Comparison of ENCODE assay signal across 1 cellular context in the genomic region with DNA sequence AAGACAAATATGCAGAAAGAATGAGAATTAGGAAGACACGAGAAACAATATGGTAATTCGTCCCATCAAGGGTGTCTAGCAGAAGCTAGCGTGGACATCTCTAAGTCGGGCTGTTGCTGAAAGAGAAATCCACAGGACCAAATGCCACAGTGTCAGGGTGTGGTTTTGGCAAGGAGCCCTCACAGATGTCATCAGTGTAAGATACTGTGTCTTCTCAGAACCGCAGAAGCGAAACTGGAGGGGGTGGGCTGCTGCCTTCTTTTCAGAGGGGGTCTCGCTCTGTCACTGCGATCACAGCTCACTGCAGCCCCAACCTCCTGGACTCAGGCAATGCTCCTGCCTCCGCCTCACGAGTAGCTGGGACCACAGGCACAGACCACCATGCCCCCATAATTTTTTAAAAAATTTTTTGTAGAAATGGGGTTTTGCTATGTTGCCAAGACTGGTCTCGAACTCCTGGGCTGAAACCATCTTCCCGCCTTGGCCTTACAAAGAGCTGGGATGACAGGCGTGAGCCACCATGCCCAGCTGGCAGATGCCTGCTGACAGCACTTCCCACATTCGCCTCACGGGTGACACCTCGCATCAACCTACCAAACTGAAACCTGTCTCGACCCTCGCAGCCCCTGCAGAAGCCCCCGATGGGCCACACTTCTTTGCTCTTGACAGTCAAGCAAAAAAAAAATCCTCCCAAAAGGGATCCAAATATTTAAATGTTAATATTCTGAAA.
TF ChIP-seq lines count a peak whose summit lies in the region.

No MANE protein-coding gene starts in this region.

TF ChIP-seq in GM23338, 12 proteins besides CTCF, POLR2A, EP300 and RAD21 (continued from another document):
- TF ChIP-seq, protein P1, sequence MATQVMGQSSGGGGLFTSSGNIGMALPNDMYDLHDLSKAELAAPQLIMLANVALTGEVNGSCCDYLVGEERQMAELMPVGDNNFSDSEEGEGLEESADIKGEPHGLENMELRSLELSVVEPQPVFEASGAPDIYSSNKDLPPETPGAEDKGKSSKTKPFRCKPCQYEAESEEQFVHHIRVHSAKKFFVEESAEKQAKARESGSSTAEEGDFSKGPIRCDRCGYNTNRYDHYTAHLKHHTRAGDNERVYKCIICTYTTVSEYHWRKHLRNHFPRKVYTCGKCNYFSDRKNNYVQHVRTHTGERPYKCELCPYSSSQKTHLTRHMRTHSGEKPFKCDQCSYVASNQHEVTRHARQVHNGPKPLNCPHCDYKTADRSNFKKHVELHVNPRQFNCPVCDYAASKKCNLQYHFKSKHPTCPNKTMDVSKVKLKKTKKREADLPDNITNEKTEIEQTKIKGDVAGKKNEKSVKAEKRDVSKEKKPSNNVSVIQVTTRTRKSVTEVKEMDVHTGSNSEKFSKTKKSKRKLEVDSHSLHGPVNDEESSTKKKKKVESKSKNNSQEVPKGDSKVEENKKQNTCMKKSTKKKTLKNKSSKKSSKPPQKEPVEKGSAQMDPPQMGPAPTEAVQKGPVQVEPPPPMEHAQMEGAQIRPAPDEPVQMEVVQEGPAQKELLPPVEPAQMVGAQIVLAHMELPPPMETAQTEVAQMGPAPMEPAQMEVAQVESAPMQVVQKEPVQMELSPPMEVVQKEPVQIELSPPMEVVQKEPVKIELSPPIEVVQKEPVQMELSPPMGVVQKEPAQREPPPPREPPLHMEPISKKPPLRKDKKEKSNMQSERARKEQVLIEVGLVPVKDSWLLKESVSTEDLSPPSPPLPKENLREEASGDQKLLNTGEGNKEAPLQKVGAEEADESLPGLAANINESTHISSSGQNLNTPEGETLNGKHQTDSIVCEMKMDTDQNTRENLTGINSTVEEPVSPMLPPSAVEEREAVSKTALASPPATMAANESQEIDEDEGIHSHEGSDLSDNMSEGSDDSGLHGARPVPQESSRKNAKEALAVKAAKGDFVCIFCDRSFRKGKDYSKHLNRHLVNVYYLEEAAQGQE (IDR thresholded peaks at IDR 0.05; ENCODE audit: unreplicated experiment) = no peak
- TF ChIP-seq, protein P2, sequence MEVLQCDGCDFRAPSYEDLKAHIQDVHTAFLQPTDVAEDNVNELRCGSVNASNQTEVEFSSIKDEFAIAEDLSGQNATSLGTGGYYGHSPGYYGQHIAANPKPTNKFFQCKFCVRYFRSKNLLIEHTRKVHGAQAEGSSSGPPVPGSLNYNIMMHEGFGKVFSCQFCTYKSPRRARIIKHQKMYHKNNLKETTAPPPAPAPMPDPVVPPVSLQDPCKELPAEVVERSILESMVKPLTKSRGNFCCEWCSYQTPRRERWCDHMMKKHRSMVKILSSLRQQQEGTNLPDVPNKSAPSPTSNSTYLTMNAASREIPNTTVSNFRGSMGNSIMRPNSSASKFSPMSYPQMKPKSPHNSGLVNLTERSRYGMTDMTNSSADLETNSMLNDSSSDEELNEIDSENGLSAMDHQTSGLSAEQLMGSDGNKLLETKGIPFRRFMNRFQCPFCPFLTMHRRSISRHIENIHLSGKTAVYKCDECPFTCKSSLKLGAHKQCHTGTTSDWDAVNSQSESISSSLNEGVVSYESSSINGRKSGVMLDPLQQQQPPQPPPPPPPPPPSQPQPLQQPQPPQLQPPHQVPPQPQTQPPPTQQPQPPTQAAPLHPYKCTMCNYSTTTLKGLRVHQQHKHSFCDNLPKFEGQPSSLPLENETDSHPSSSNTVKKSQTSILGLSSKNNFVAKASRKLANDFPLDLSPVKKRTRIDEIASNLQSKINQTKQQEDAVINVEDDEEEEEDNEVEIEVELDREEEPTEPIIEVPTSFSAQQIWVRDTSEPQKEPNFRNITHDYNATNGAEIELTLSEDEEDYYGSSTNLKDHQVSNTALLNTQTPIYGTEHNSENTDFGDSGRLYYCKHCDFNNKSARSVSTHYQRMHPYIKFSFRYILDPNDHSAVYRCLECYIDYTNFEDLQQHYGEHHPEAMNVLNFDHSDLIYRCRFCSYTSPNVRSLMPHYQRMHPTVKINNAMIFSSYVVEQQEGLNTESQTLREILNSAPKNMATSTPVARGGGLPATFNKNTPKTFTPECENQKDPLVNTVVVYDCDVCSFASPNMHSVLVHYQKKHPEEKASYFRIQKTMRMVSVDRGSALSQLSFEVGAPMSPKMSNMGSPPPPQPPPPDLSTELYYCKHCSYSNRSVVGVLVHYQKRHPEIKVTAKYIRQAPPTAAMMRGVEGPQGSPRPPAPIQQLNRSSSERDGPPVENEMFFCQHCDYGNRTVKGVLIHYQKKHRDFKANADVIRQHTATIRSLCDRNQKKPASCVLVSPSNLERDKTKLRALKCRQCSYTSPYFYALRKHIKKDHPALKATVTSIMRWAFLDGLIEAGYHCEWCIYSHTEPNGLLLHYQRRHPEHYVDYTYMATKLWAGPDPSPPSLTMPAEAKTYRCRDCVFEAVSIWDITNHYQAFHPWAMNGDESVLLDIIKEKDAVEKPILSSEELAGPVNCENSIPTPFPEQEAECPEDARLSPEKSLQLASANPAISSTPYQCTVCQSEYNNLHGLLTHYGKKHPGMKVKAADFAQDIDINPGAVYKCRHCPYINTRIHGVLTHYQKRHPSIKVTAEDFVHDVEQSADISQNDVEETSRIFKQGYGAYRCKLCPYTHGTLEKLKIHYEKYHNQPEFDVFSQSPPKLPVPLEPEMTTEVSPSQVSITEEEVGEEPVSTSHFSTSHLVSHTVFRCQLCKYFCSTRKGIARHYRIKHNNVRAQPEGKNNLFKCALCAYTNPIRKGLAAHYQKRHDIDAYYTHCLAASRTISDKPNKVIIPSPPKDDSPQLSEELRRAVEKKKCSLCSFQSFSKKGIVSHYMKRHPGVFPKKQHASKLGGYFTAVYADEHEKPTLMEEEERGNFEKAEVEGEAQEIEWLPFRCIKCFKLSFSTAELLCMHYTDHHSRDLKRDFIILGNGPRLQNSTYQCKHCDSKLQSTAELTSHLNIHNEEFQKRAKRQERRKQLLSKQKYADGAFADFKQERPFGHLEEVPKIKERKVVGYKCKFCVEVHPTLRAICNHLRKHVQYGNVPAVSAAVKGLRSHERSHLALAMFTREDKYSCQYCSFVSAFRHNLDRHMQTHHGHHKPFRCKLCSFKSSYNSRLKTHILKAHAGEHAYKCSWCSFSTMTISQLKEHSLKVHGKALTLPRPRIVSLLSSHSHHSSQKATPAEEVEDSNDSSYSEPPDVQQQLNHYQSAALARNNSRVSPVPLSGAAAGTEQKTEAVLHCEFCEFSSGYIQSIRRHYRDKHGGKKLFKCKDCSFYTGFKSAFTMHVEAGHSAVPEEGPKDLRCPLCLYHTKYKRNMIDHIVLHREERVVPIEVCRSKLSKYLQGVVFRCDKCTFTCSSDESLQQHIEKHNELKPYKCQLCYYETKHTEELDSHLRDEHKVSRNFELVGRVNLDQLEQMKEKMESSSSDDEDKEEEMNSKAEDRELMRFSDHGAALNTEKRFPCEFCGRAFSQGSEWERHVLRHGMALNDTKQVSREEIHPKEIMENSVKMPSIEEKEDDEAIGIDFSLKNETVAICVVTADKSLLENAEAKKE (CRISPR knock-in tag; IDR thresholded peaks at IDR 0.05) = no peak
